In genomic region chr7:106041140-106041717, GRCh38 we compare ENCODE assay signal across 8 cellular contexts.
A peak's percentile ranks its signal among the peaks of the same experiment; 100 is the strongest.
DNase-seq lines count a peak whose midpoint lies in the region; ATAC-seq lines count a peak whose summit lies in the region.

No MANE protein-coding gene starts in this region.

- peaks cover 7% of the 10 kb centered on the region for H3K4me1 Mint-ChIP-seq in activated naive CD8-positive, alpha-beta T cell treated with anti-CD3 and anti-CD28 coated beads, Interleukin-2, amount 10 ng/mL, durations not matched to agents 7 days and 5 days
- peaks cover 12 to 31% of the 10 kb centered on the region in 2 donors for H3K4me1 Mint-ChIP-seq in stimulated activated naive B cell treated with anti-CD40 and anti-IgM and Interleukin-4, amounts not matched to agents 10 μg/mL and 1 μg/mL and 100 μg/mL, for 72 hours

- peaks cover 31% of the 10 kb centered on the region for H3K27me3 Mint-ChIP-seq in activated naive CD8-positive, alpha-beta T cell treated with anti-CD3 and anti-CD28 coated beads, Interleukin-2, amount 10 ng/mL, durations not matched to agents 7 days and 5 days
- H3K27me3 Mint-ChIP-seq in stimulated activated naive B cell treated with anti-CD40 and anti-IgM and Interleukin-4, amounts not matched to agents 10 μg/mL and 1 μg/mL and 100 μg/mL, for 72 hours, result no peaks in the 10 kb centered on the region

- H3K4me3 Mint-ChIP-seq in activated naive CD8-positive, alpha-beta T cell treated with anti-CD3 and anti-CD28 coated beads, Interleukin-2, amount 10 ng/mL, durations not matched to agents 7 days and 5 days, result no peak overlapping the region
- no peak overlapping the region for H3K4me3 Mint-ChIP-seq in stimulated activated naive B cell treated with anti-CD40 and anti-IgM and Interleukin-4, amounts not matched to agents 10 μg/mL and 1 μg/mL and 100 μg/mL, for 72 hours

- H3K27ac Mint-ChIP-seq in activated naive CD8-positive, alpha-beta T cell treated with anti-CD3 and anti-CD28 coated beads, Interleukin-2, amount 10 ng/mL, durations not matched to agents 7 days and 5 days, result no peak overlapping the region
- H3K27ac Mint-ChIP-seq in stimulated activated naive B cell treated with anti-CD40 and anti-IgM and Interleukin-4, amounts not matched to agents 10 μg/mL and 1 μg/mL and 100 μg/mL, for 72 hours, result peak overlapping the region; percentile 65

- no peaks in the 10 kb centered on the region for H3K9me3 Mint-ChIP-seq in activated naive CD8-positive, alpha-beta T cell treated with anti-CD3 and anti-CD28 coated beads, Interleukin-2, amount 10 ng/mL, durations not matched to agents 7 days and 5 days
- H3K9me3 Mint-ChIP-seq in stimulated activated naive B cell treated with anti-CD40 and anti-IgM and Interleukin-4, amounts not matched to agents 10 μg/mL and 1 μg/mL and 100 μg/mL, for 72 hours, result no peaks in the 10 kb centered on the region

- ATAC-seq in GM21526 (IDR thresholded peaks at IDR 0.05; ENCODE audit: low FRiP score, unreplicated experiment), result peak; percentile 59
- peak; percentile 20 for ATAC-seq in activated naive CD8-positive, alpha-beta T cell treated with anti-CD3 and anti-CD28 coated beads, Interleukin-2, amount 10 ng/mL, durations not matched to agents 7 days and 5 days (ENCODE audit: low read depth)
- ATAC-seq in stimulated activated naive B cell treated with anti-CD40 and anti-IgM and Interleukin-4, amounts not matched to agents 10 μg/mL and 1 μg/mL and 100 μg/mL, for 72 hours (replicated peaks), result peak in 1 of 2 donors; percentile 36
- ATAC-seq in GM21360 (IDR thresholded peaks at IDR 0.05; ENCODE audit: unreplicated experiment), result no peak

- POLR2A ChIA-PET in activated naive CD8-positive, alpha-beta T cell treated with anti-CD3 and anti-CD28 coated beads, Interleukin-2, amount 10 ng/mL, durations not matched to agents 7 days and 5 days (lab: Charles Lee), result interaction anchor here (1.5 kb wide), 1 partner anchor 280 kb away, joined by 6 read pairs; no protein-coding TSS in a partner anchor

- no peaks in the 10 kb centered on the region for H3K36me3 Mint-ChIP-seq in activated naive CD8-positive, alpha-beta T cell treated with anti-CD3 and anti-CD28 coated beads, Interleukin-2, amount 10 ng/mL, durations not matched to agents 7 days and 5 days
- H3K36me3 Mint-ChIP-seq in stimulated activated naive B cell treated with anti-CD40 and anti-IgM and Interleukin-4, amounts not matched to agents 10 μg/mL and 1 μg/mL and 100 μg/mL, for 72 hours, result no peaks in the 10 kb centered on the region

- DNase-seq in DMS153 (lab: John Stamatoyannopoulos, UW), result peak; percentile 30
- DNase-seq in NCI-H69 (lab: John Stamatoyannopoulos, UW), result peak; percentile 78
- DNase-seq in activated naive CD8-positive, alpha-beta T cell treated with anti-CD3 and anti-CD28 coated beads, Interleukin-2, amount 10 ng/mL, durations not matched to agents 7 days and 5 days, result no peak
- DNase-seq in islet precursor cell, result peak; percentile 84
- DNase-seq in stimulated activated naive B cell treated with anti-CD40 and anti-IgM and Interleukin-4, amounts not matched to agents 10 μg/mL and 1 μg/mL and 100 μg/mL, for 72 hours, result no peak
- DNase-seq in mucosa of gallbladder (ENCODE audit: low spot score), result no peak

Comparison
In these comparisons a context has a peak if more than half of its experiments do, and no peak if none do; other contexts are left out.
1. DNase-seq: peak in DMS153 (single experiment), NCI-H69 (single experiment) and islet precursor cell (single experiment); none in activated naive CD8-positive, alpha-beta T cell treated with anti-CD3 and anti-CD28 coated beads, Interleukin-2, amount 10 ng/mL, durations not matched to agents 7 days and 5 days (single experiment), stimulated activated naive B cell treated with anti-CD40 and anti-IgM and Interleukin-4, amounts not matched to agents 10 μg/mL and 1 μg/mL and 100 μg/mL, for 72 hours (single experiment) and mucosa of gallbladder (single experiment).